Comparison of ENCODE assay signal across 21 cellular contexts in genomic region chr2:168300460-168300859, GRCh38. TPM values are rescaled to one million over a fixed set of nuclear protein-coding genes. Genes with fewer than 3 reads are reported as not detected.
A peak's percentile ranks its signal among the peaks of the same experiment; 100 is the strongest.
DNase-seq lines count a peak whose midpoint lies in the region; ATAC-seq, FAIRE-seq and TF ChIP-seq lines count a peak whose summit lies in the region.
"Had no signal": no experiment of that assay in that cellular context is flagged by ENCODE, and none has a peak within 500 bp of the region (broad histone marks: within the 10 kb centered on the region; RNA-seq: fewer than 3 reads in every experiment).

No MANE protein-coding gene starts in this region.

- H3K9ac ChIP-seq in GM23248: no peak overlapping the region

- no peak overlapping the region for H3K27ac ChIP-seq in GM23248
- H3K27ac ChIP-seq: A549 had no signal

- DNase-seq in AG09309 (ENCODE audit: low read depth): peak; percentile 13
- DNase-seq in GM23248: peak; percentile 44
- DNase-seq in NCI-H446 treated with DMSO at 0.1 percent for 48 hours (lab: John Stamatoyannopoulos, UW): peak; percentile 64
- DNase-seq in bronchial epithelial cell (ENCODE audit: low read depth): peak; percentile 8
- no peak for DNase-seq in NCI-H345 treated with DMSO at 0.1 percent for 48 hours (lab: John Stamatoyannopoulos, UW; ENCODE audit: unreplicated experiment)
- no peak for DNase-seq in NCI-H2171 treated with DMSO at 0.1 percent for 48 hours (lab: John Stamatoyannopoulos, UW)
- no peak for DNase-seq in NCI-H2227 treated with DMSO at 0.1 percent for 48 hours (lab: John Stamatoyannopoulos, UW)
- DNase-seq: CD4-positive, CD25-positive, alpha-beta regulatory T cell; COR-L47; MG63; NCI-H1417; NCI-H1694 treated with DMSO at 0.1 percent for 48 hours; NCI-H2081 treated with DMSO at 0.1 percent for 48 hours; NCI-H524; NCI-H774; NK-92 treated with Interleukin-12 subunit alpha and Interleukin-12 subunit beta, amount 100 ng/mL, for 24 hours had no signal

- H3K4me2 ChIP-seq in GM23248 (ENCODE audit: unreplicated experiment): no peak overlapping the region
- H3K4me2 ChIP-seq: A549 had no signal

- no peaks in the 10 kb centered on the region for H3K4me1 ChIP-seq in GM23248 (ENCODE audit: insufficient read depth)
- H3K4me1 ChIP-seq: A549, HAP-1 had no signal

- no peak overlapping the region for H2AFZ ChIP-seq in GM23248

- H3K27me3 ChIP-seq in GM23248 (replicated peaks; ENCODE audit: insufficient read depth): no peaks in the 10 kb centered on the region
- H3K27me3 ChIP-seq in bronchial epithelial cell (ENCODE audit: control insufficient read depth, insufficient read depth, low read length): no peaks in the 10 kb centered on the region
- H3K27me3 ChIP-seq: MG63 had no signal

- in situ Hi-C loops in GM23248 (cut with MboI): no loop called here

- H3K9me3 ChIP-seq in GM23248 (ENCODE audit: low read depth): no peaks in the 10 kb centered on the region
- H3K9me3 ChIP-seq: HAP-1, MG63 had no signal

- no peak for ATAC-seq in HG02840 (IDR thresholded peaks at IDR 0.05; ENCODE audit: low FRiP score, unreplicated experiment)
- ATAC-seq: A549, Panc1 had no signal

- H3K4me3 ChIP-seq in AG09309 (ENCODE audit: control insufficient read depth, low read depth, low read length) (no peak overlapping the region), GM23248 (no peak overlapping the region), bronchial epithelial cell (ENCODE audit: low read depth, low read length) (no peak overlapping the region)
- H3K4me3 ChIP-seq: A549, HAP-1, MG63 had no signal

- H3K36me3 ChIP-seq in GM23248 (ENCODE audit: low read depth): no peaks in the 10 kb centered on the region
- H3K36me3 ChIP-seq in bronchial epithelial cell (ENCODE audit: control insufficient read depth, insufficient read depth, low read length): no peaks in the 10 kb centered on the region
- H3K36me3 ChIP-seq: HAP-1, MG63 had no signal

- H4K20me1 ChIP-seq in GM23248 (ENCODE audit: insufficient read depth): no peaks in the 10 kb centered on the region

- no peaks in the 10 kb centered on the region for H3K79me2 ChIP-seq in GM23248 (ENCODE audit: insufficient read depth)

- FAIRE-seq in bronchial epithelial cell (lab: Jason Lieb, UNC): no peak
- FAIRE-seq: A549, GM19239 had no signal

- no peaks in the 10 kb centered on the region for H3K9me2 ChIP-seq in GM23248 (ENCODE audit: insufficient read depth)

- WGBS in GM23248 (ENCODE audit: low coverage in 1 of 2, low lambda C conversion rate in 2 of 2, missing lambda C conversion rate in 2 of 2), 2 experiments: 24% methylated on average over 2 of the region's 2 CpGs

- no peak for TF ChIP-seq CTCF in AG09309 (IDR thresholded peaks at IDR 0.05; ENCODE audit: control insufficient read depth, insufficient read depth, low read depth, low read length, missing control alignments)
- no peak for TF ChIP-seq CTCF in bronchial epithelial cell (IDR thresholded peaks at IDR 0.05; ENCODE audit: insufficient read depth, low read length, severe bottlenecking)

- no peaks in the 10 kb centered on the region for H3F3A ChIP-seq in GM23248 (ENCODE audit: insufficient read depth)

RNA-seq across cellular contexts. Expression of gene STK39, which starts 53.1 kb away (rescaled TPM):
- total RNA-seq in GM23248 (2014; rRNA removed; shearing (Covaris generic)): 10.5 and 14.6 TPM in 2 replicates
- 2.5 and 3.2 TPM in 2 replicates for polyA plus RNA-seq in GM23248 (2016; fragmentation: Nextera tagmentation; extraction: Ambion mirVana)
- total RNA-seq in bronchial epithelial cell: 15.4 and 20.3 TPM in 2 replicates

Comparison
In these comparisons a context has a peak if more than half of its experiments do, and no peak if none do; other contexts are left out.
1. DNase-seq: peak in AG09309 (single experiment), GM23248 (single experiment), NCI-H446 treated with DMSO at 0.1 percent for 48 hours (single experiment) and bronchial epithelial cell (single experiment); none in NCI-H345 treated with DMSO at 0.1 percent for 48 hours (single experiment), NCI-H2171 treated with DMSO at 0.1 percent for 48 hours (single experiment) and NCI-H2227 treated with DMSO at 0.1 percent for 48 hours (single experiment).